8 cellular contexts compared by ENCODE assay signal in genomic region chr7:2757361-2757903, GRCh38.
DNase-seq lines count a peak whose midpoint lies in the region; ATAC-seq and FAIRE-seq lines count a peak whose summit lies in the region.

No MANE protein-coding gene starts in this region.

- H3K4me2 ChIP-seq in mesendoderm (ENCODE audit: low read length) = no peak overlapping the region

- peaks cover 6% of the 10 kb centered on the region for H3K4me1 ChIP-seq in mesendoderm (ENCODE audit: control insufficient read depth, low read depth, low read length)

- no peak overlapping the region for H4K5ac ChIP-seq in mesendoderm (ENCODE audit: low read length)

- no peak overlapping the region for H2BK5ac ChIP-seq in mesendoderm (ENCODE audit: low read length)

- peak overlapping the region; percentile 31 for H3K56ac ChIP-seq in mesendoderm (ENCODE audit: low read length)

- DNase-seq in A172 (ENCODE audit: low spot score) (peak; percentile 90), NCI-H2029 (lab: John Stamatoyannopoulos, UW) (peak; percentile 54), caudate nucleus (lab: John Stamatoyannopoulos, UW) (peak in 27 of 61 donors; percentile 22 to 82 (median 50)), mesendoderm (no peak), urothelium cell line (ENCODE audit: low spot score) (peak; percentile 82), COR-L47 (lab: John Stamatoyannopoulos, UW) (no peak)
- no peak for DNase-seq in stimulated activated CD4-positive, alpha-beta T cell treated with anti-CD3 and anti-CD28 coated beads, Interleukin-12 subunit alpha, Interleukin-12 subunit beta, amount 100 ng/mL, for 4 hours

- peaks cover 22% of the 10 kb centered on the region for H3K79me2 ChIP-seq in mesendoderm (ENCODE audit: control insufficient read depth, insufficient read depth, low read length)

- no peaks in the 10 kb centered on the region for H3K36me3 ChIP-seq in mesendoderm (ENCODE audit: control insufficient read depth, insufficient read depth, low read length)

- H2BK120ac ChIP-seq in mesendoderm (ENCODE audit: low read depth, low read length) = no peak overlapping the region

- H3K9ac ChIP-seq in mesendoderm (ENCODE audit: low read length) = no peak overlapping the region

- peaks cover 29% of the 10 kb centered on the region for H3K79me1 ChIP-seq in mesendoderm (ENCODE audit: low read length)

- H2AK5ac ChIP-seq in mesendoderm (ENCODE audit: low read length) = no peak overlapping the region

- no peaks in the 10 kb centered on the region for H3K27me3 ChIP-seq in mesendoderm (ENCODE audit: insufficient read depth, low read length, poor library complexity)

- no peak overlapping the region for H4K8ac ChIP-seq in mesendoderm (ENCODE audit: low read depth, low read length)

- H3K4me3 ChIP-seq in mesendoderm (ENCODE audit: low read length) = no peak overlapping the region

- peak; percentile 5 for ATAC-seq in GM18907 (IDR thresholded peaks at IDR 0.05; ENCODE audit: unreplicated experiment)

- H3K18ac ChIP-seq in mesendoderm (ENCODE audit: low read length) = no peak overlapping the region

- H3K27ac ChIP-seq in caudate nucleus (ENCODE audit: low read depth, low read length) (peak overlapping the region; percentile 89), mesendoderm (ENCODE audit: low read depth, low read length) (no peak overlapping the region)

- H3K4ac ChIP-seq in mesendoderm (ENCODE audit: low read depth, low read length) = no peak overlapping the region

- WGBS in mesendoderm (ENCODE audit: extremely low coverage, insufficient coverage, low lambda C conversion rate) = no CpG with 5 or more reads among the region's 11 CpGs

- H3K23ac ChIP-seq in mesendoderm (ENCODE audit: low read length) = no peak overlapping the region

- FAIRE-seq in urothelium cell line (lab: Jason Lieb, UNC) = peak; percentile 89

- no peak overlapping the region for H2BK15ac ChIP-seq in mesendoderm (replicated peaks; ENCODE audit: low read depth)

Comparison
In these comparisons a context has a peak if more than half of its experiments do, and no peak if none do; other contexts are left out.
1. DNase-seq: peak in A172 (single experiment), NCI-H2029 (single experiment) and urothelium cell line (single experiment); none in mesendoderm (single experiment), stimulated activated CD4-positive, alpha-beta T cell treated with anti-CD3 and anti-CD28 coated beads, Interleukin-12 subunit alpha, Interleukin-12 subunit beta, amount 100 ng/mL, for 4 hours (single experiment) and COR-L47 (single experiment).